In genomic region chr4:1863297-1864033, GRCh38 we compare ENCODE assay signal across 1 cellular context.
A peak's percentile ranks its signal among the peaks of the same experiment; 100 is the strongest.
TF ChIP-seq lines count a peak whose summit lies in the region.

No MANE protein-coding gene starts in this region.

TF ChIP-seq in HepG2, 621 proteins besides CTCF, POLR2A, EP300 and RAD21 (continued from another document and continues in another):
- TF ChIP-seq ZNF574 (CRISPR knock-in tag; IDR thresholded peaks at IDR 0.05) = peak; percentile 34; the same call in 1 of the 2 replicates
- no peak for TF ChIP-seq FOSL2 (CRISPR knock-in tag; IDR thresholded peaks at IDR 0.05)
- TF ChIP-seq GMEB1 (CRISPR knock-in tag; IDR thresholded peaks at IDR 0.05; ENCODE audit: borderline replicate concordance) = no peak
- no peak for TF ChIP-seq ZNF235 (CRISPR knock-in tag; IDR thresholded peaks at IDR 0.05; ENCODE audit: borderline replicate concordance)
- no peak for TF ChIP-seq DNMT1 (CRISPR knock-in tag; IDR thresholded peaks at IDR 0.05)
- no peak for TF ChIP-seq ZNF615 (CRISPR knock-in tag; IDR thresholded peaks at IDR 0.05; ENCODE audit: borderline replicate concordance)
- no peak for TF ChIP-seq SETDB1 (CRISPR knock-in tag; IDR thresholded peaks at IDR 0.05; ENCODE audit: borderline replicate concordance)
- 0 out of 2 replicates have a peak, but pooled peaks have one; percentile 10 for TF ChIP-seq BCL6 (CRISPR knock-in tag; IDR thresholded peaks at IDR 0.05)
- no peak for TF ChIP-seq NPAS2 (CRISPR knock-in tag; IDR thresholded peaks at IDR 0.05; ENCODE audit: borderline replicate concordance)
- TF ChIP-seq MLX (CRISPR knock-in tag; IDR thresholded peaks at IDR 0.05) = peak; percentile 77; the same call in 1 of the 2 replicates
- TF ChIP-seq KLF11 (CRISPR knock-in tag; IDR thresholded peaks at IDR 0.05) = no peak
- TF ChIP-seq NRL (CRISPR knock-in tag; IDR thresholded peaks at IDR 0.05; ENCODE audit: borderline replicate concordance) = peak; percentile 69; the same call in 1 of the 2 replicates
- TF ChIP-seq NCOA5 (CRISPR knock-in tag; IDR thresholded peaks at IDR 0.05) = no peak
- peak; percentile 59; the same call in 1 of the 2 replicates for TF ChIP-seq PATZ1 (CRISPR knock-in tag; IDR thresholded peaks at IDR 0.05)
- 0 out of 2 replicates have a peak, but pooled peaks have one; percentile 14 for TF ChIP-seq ZNF83 (CRISPR knock-in tag; IDR thresholded peaks at IDR 0.05; ENCODE audit: borderline replicate concordance)
- no peak for TF ChIP-seq MZF1 (CRISPR knock-in tag; IDR thresholded peaks at IDR 0.05; ENCODE audit: borderline replicate concordance)
- peak; percentile 51 for TF ChIP-seq MED8 (CRISPR knock-in tag; IDR thresholded peaks at IDR 0.05; ENCODE audit: insufficient replicate concordance)
- peak; percentile 34; the same call in 1 of the 2 replicates for TF ChIP-seq HOXA3 (CRISPR knock-in tag; IDR thresholded peaks at IDR 0.05)
- no peak for TF ChIP-seq KLF13 (CRISPR knock-in tag; IDR thresholded peaks at IDR 0.05)
- 0 out of 2 replicates have a peak, but pooled peaks have one; percentile 46 for TF ChIP-seq ZNF878 (CRISPR knock-in tag; IDR thresholded peaks at IDR 0.05)
- TF ChIP-seq CEBPZ (IDR thresholded peaks at IDR 0.05; ENCODE audit: low read length) = no peak
- no peak for TF ChIP-seq ZNF75D (CRISPR knock-in tag; IDR thresholded peaks at IDR 0.05; ENCODE audit: borderline replicate concordance)
- peak; percentile 21 for TF ChIP-seq ASH2L (IDR thresholded peaks at IDR 0.05; ENCODE audit: insufficient read length, low read depth, low read length)
- no peak; the same call in none of the 2 replicates for TF ChIP-seq ZBTB7A (CRISPR knock-in tag; IDR thresholded peaks at IDR 0.05)
- TF ChIP-seq HIVEP1 (CRISPR knock-in tag; IDR thresholded peaks at IDR 0.05) = no peak
- no peak for TF ChIP-seq MLLT10 (CRISPR knock-in tag; IDR thresholded peaks at IDR 0.05)
- peak; percentile 55; the same call in 1 of the 2 replicates for TF ChIP-seq ZNF547 (CRISPR knock-in tag; IDR thresholded peaks at IDR 0.05)
- TF ChIP-seq ZNF709 (CRISPR knock-in tag; IDR thresholded peaks at IDR 0.05) = no peak
- TF ChIP-seq RBFOX2 (IDR thresholded peaks at IDR 0.05; ENCODE audit: low read depth, low read length) = no peak
- TF ChIP-seq EHMT2 (IDR thresholded peaks at IDR 0.05; ENCODE audit: borderline replicate concordance, low read depth, low read length) = no peak
- no peak for TF ChIP-seq ZFP36 (IDR thresholded peaks at IDR 0.05; ENCODE audit: borderline replicate concordance, low read depth, low read length, partially characterized antibody)
- TF ChIP-seq KAT2B (IDR thresholded peaks at IDR 0.05; ENCODE audit: borderline replicate concordance, low read depth, low read length) = no peak
- no peak; the same call in none of the 2 replicates for TF ChIP-seq UBTF (CRISPR knock-in tag; IDR thresholded peaks at IDR 0.05)
- TF ChIP-seq MBD4 (IDR thresholded peaks at IDR 0.05; ENCODE audit: borderline replicate concordance, low read length) = no peak
- TF ChIP-seq AKAP8 (CRISPR knock-in tag; IDR thresholded peaks at IDR 0.05) = peak; percentile 46; the same call in 1 of the 2 replicates
- no peak for TF ChIP-seq KLF6 (CRISPR knock-in tag; IDR thresholded peaks at IDR 0.05)
- TF ChIP-seq ZNF530 (CRISPR knock-in tag; IDR thresholded peaks at IDR 0.05; ENCODE audit: low read depth) = no peak
- TF ChIP-seq SMAD9 (CRISPR knock-in tag; IDR thresholded peaks at IDR 0.05) = no peak
- TF ChIP-seq ARID2 (CRISPR knock-in tag; IDR thresholded peaks at IDR 0.05; ENCODE audit: borderline replicate concordance) = no peak
- TF ChIP-seq REST (IDR thresholded peaks at IDR 0.05; ENCODE audit: borderline replicate concordance in 1 of 2, low read depth in 1 of 2, low read length in 2 of 2) = no peak
- no peak for TF ChIP-seq THRA (CRISPR knock-in tag; IDR thresholded peaks at IDR 0.05; ENCODE audit: borderline replicate concordance)
- no peak for TF ChIP-seq ZNF18 (CRISPR knock-in tag; IDR thresholded peaks at IDR 0.05; ENCODE audit: insufficient replicate concordance)
- peak; percentile 39 for TF ChIP-seq ZNF883 (CRISPR knock-in tag; IDR thresholded peaks at IDR 0.05; ENCODE audit: not compliant biosample characterization)
